ENCODE assay signal across 21 cellular contexts in the genomic region with DNA sequence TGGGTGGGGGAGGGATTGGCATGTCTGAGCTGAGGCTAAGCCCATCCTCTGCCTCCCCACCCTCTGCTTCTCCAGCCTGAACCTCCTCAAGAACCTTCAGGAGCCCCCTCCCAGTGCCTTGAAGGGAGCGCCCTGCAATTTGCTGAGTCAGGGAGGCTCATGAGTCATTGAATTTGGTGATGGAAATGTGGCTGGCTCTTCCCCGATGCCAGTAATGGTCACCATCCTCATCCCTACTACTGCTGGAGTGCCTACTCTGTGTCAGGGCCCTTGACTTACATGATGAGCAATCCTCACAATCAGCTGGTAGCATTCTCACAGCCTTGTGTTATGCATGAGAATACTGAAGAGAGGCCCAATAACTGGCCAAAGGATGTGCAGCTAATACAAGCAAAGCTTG. TPM values are rescaled to one million over a fixed set of nuclear protein-coding genes. Genes with fewer than 3 reads are reported as not detected.
DNase-seq lines count a peak whose midpoint lies in the region; ATAC-seq and TF ChIP-seq lines count a peak whose summit lies in the region.
"Had no signal": no experiment of that assay in that cellular context is flagged by ENCODE, and none has a peak within 500 bp of the region (broad histone marks: within the 10 kb centered on the region; RNA-seq: fewer than 3 reads in every experiment).

No MANE protein-coding gene starts in this region.

- WGBS in GM23248 (ENCODE audit: low coverage in 1 of 2, low lambda C conversion rate in 2 of 2, missing lambda C conversion rate in 2 of 2), 2 experiments: 18 to 29% methylated on average over 2 of the region's 2 CpGs
- WGBS in prostate gland: 100% methylated on average over 2 of the region's 2 CpGs

- BruUV-seq in MCF 10A (replicated peaks; lab: Mats Ljungman, UMichigan): no TSS peak

- no peaks in the 10 kb centered on the region for H3K9me2 ChIP-seq in GM23248 (ENCODE audit: insufficient read depth)

- H3K27me3 ChIP-seq in breast epithelium (no peaks in the 10 kb centered on the region), GM23248 (replicated peaks; ENCODE audit: insufficient read depth) (no peaks in the 10 kb centered on the region), foreskin keratinocyte (no peaks in the 10 kb centered on the region), prostate gland (replicated peaks; ENCODE audit: insufficient read depth) (peaks cover 2% of the 10 kb centered on the region)
- H3K27me3 ChIP-seq: Peyer's patch, SJSA1 had no signal

- no peak overlapping the region for H3K4me3 Mint-ChIP-seq in MCF 10A (ENCODE audit: unreplicated experiment)
- H3K4me3 Mint-ChIP-seq: IgD-negative memory B cell had no signal

- no peaks in the 10 kb centered on the region for H3K27me3 Mint-ChIP-seq in MCF 10A (ENCODE audit: insufficient read depth, unreplicated experiment)

- DNase-seq in MCF 10A (ENCODE audit: unreplicated experiment) (peak; percentile 15), breast epithelium (ENCODE audit: low spot score in 2 of 2) (no peak), GM23248 (peak; percentile 69), RPMI7951 (ENCODE audit: low read depth) (peak; percentile 87), foreskin keratinocyte (no peak), prostate gland (ENCODE audit: low spot score) (no peak)
- DNase-seq: CD8-positive, alpha-beta memory T cell; GF-D8; Karpas-422; NCI-H1694 treated with DMSO at 0.1 percent for 48 hours; NCI-H2081 treated with DMSO at 0.1 percent for 48 hours; NCI-H446; NCI-H526; Peyer's patch had no signal

- peaks cover 14% of the 10 kb centered on the region; the same call in 1 of the 2 replicates for H3F3A ChIP-seq in GM23248 (ENCODE audit: insufficient read depth)

- H3K4me3 ChIP-seq in breast epithelium (no peak overlapping the region), GM23248 (no peak overlapping the region), prostate gland (no peak overlapping the region)
- H3K4me3 ChIP-seq: HAP-1, Peyer's patch, SJSA1 had no signal

- H3K36me3 ChIP-seq in breast epithelium: no peaks in the 10 kb centered on the region
- no peaks in the 10 kb centered on the region for H3K36me3 ChIP-seq in GM23248 (ENCODE audit: low read depth)
- H3K36me3 ChIP-seq in prostate gland: no peaks in the 10 kb centered on the region
- H3K36me3 ChIP-seq: HAP-1, Peyer's patch, SJSA1 had no signal

- no peaks in the 10 kb centered on the region for H3K9me3 Mint-ChIP-seq in MCF 10A (ENCODE audit: unreplicated experiment)

- H3K27ac ChIP-seq in breast epithelium (no peak overlapping the region), GM23248 (no peak overlapping the region), foreskin keratinocyte (no peak overlapping the region), prostate gland (no peak overlapping the region)
- H3K27ac ChIP-seq: 22Rv1, C4-2B, Peyer's patch, SJSA1 had no signal

- intact Hi-C loops in MCF 10A (cut with micrococcal nuclease): no loop called here
- intact Hi-C loops in breast epithelium (cut with DNase I; ENCODE audit: low total_unique reads): no loop called here
- intact Hi-C loops in prostate gland (cut with DNase I): no loop called here

- no peaks in the 10 kb centered on the region for H4K20me1 ChIP-seq in GM23248 (ENCODE audit: insufficient read depth)

- ATAC-seq in foreskin keratinocyte: peak; percentile 27
- no peak for ATAC-seq in HG02885 (IDR thresholded peaks at IDR 0.05; ENCODE audit: poor library complexity, unreplicated experiment)
- no peak for ATAC-seq in GM19023 (IDR thresholded peaks at IDR 0.05; ENCODE audit: unreplicated experiment)

- H2AFZ ChIP-seq in GM23248: no peak overlapping the region

- TF ChIP-seq POLR2A in breast epithelium (IDR thresholded peaks at IDR 0.05) (no peak), prostate gland (IDR thresholded peaks at IDR 0.05) (no peak)

- peaks cover 20% of the 10 kb centered on the region for H3K4me1 Mint-ChIP-seq in MCF 10A (ENCODE audit: insufficient read depth, unreplicated experiment)
- H3K4me1 Mint-ChIP-seq: CD8-positive, alpha-beta memory T cell; IgD-negative memory B cell had no signal

- H3K4me2 ChIP-seq in GM23248 (ENCODE audit: unreplicated experiment): no peak overlapping the region

- H3K79me2 ChIP-seq in GM23248 (ENCODE audit: insufficient read depth): no peaks in the 10 kb centered on the region

- TF ChIP-seq CTCF in MCF 10A (IDR thresholded peaks at IDR 0.05; ENCODE audit: unreplicated experiment) (no peak), breast epithelium (IDR thresholded peaks at IDR 0.05) (no peak), foreskin keratinocyte (conservative IDR thresholded peaks at IDR 0.05) (no peak), prostate gland (IDR thresholded peaks at IDR 0.05) (no peak)

- CTCF ChIA-PET in MCF 10A (lab: Yijun Ruan, JAX): interaction anchor here (1.0 kb wide), 1 partner anchor 277 kb away, joined by 4 read pairs; no protein-coding TSS in a partner anchor

- H3K4me1 ChIP-seq in breast epithelium (no peaks in the 10 kb centered on the region), GM23248 (ENCODE audit: insufficient read depth) (peaks cover 22% of the 10 kb centered on the region), foreskin keratinocyte (no peaks in the 10 kb centered on the region), prostate gland (replicated peaks) (no peaks in the 10 kb centered on the region)
- H3K4me1 ChIP-seq: Peyer's patch, SJSA1 had no signal

- in situ Hi-C loops in GM23248 (cut with MboI): no loop called here

- POLR2A ChIA-PET in MCF 10A (lab: Yijun Ruan, JAX): no interaction called here

- H3K27ac Mint-ChIP-seq in MCF 10A (ENCODE audit: low read depth, unreplicated experiment): no peak overlapping the region
- H3K27ac Mint-ChIP-seq: CD8-positive, alpha-beta memory T cell had no signal

- H3K9me3 ChIP-seq in breast epithelium: no peaks in the 10 kb centered on the region
- no peaks in the 10 kb centered on the region for H3K9me3 ChIP-seq in GM23248 (ENCODE audit: low read depth)
- no peaks in the 10 kb centered on the region for H3K9me3 ChIP-seq in prostate gland
- H3K9me3 ChIP-seq: HAP-1, Peyer's patch, SJSA1 had no signal

- H3K36me3 Mint-ChIP-seq in MCF 10A (ENCODE audit: insufficient read depth, unreplicated experiment): peaks cover 4% of the 10 kb centered on the region
- H3K36me3 Mint-ChIP-seq: IgD-negative memory B cell had no signal

- H3K9ac ChIP-seq in GM23248: no peak overlapping the region

RNA-seq across cellular contexts. Expression of a gene that starts 28.7 kb away (rescaled TPM):
- total RNA-seq in MCF 10A (2022): 9.5 and 14.5 TPM in 2 replicates
- total RNA-seq in breast epithelium: 10 to 100 TPM in 2 of 3 donors, 1 to 10 TPM in 1; 7.0 to 54.7 (median 18.7) TPM
- 281 and 298 TPM in 2 replicates for total RNA-seq in GM23248 (2014; rRNA removed; shearing (Covaris generic))
- 74.0 and 76.1 TPM in 2 replicates for polyA plus RNA-seq in GM23248 (2016; fragmentation: Nextera tagmentation; extraction: Ambion mirVana)
- 193 and 213 TPM in 2 replicates for total RNA-seq in RPMI7951 (2014; rRNA removed; shearing (Covaris generic))
- 13.5 and 19.6 TPM in 2 replicates for total RNA-seq in foreskin keratinocyte
- polyA plus RNA-seq in foreskin keratinocyte: 4.0 and 4.9 TPM in 2 replicates
- 10 to 100 TPM in 1 of 2 donors, 1 to 10 TPM in 1; 9.5 to 14.3 TPM for total RNA-seq in prostate gland
- total RNA-seq: CD8-positive, alpha-beta memory T cell had no signal
- polyA plus RNA-seq: CD8-positive, alpha-beta memory T cell; IgD-negative memory B cell had no signal

Comparison
In these comparisons a context has a peak if more than half of its experiments do, and no peak if none do; other contexts are left out.
1. DNase-seq: peak in MCF 10A (single experiment), GM23248 (single experiment) and RPMI7951 (single experiment); none in breast epithelium (0 of 2), foreskin keratinocyte (0 of 2) and prostate gland (single experiment).